In genomic region chr6:136169356-136169755, GRCh38 we compare ENCODE assay signal across 20 cellular contexts.
A peak's percentile ranks its signal among the peaks of the same experiment; 100 is the strongest.
DNase-seq lines count a peak whose midpoint lies in the region; ATAC-seq, FAIRE-seq and TF ChIP-seq lines count a peak whose summit lies in the region.
"Had no signal": no experiment of that assay in that cellular context is flagged by ENCODE, and none has a peak within 500 bp of the region (broad histone marks: within the 10 kb centered on the region; RNA-seq: fewer than 3 reads in every experiment).

No MANE protein-coding gene starts in this region.

- H3K4me1 ChIP-seq in HepG2 (ENCODE audit: insufficient read depth, low read length), result no peaks in the 10 kb centered on the region
- peaks cover 0 to 7% (median 3%) of the 10 kb centered on the region in 4 donors for H3K4me1 ChIP-seq in right lobe of liver
- H3K4me1 ChIP-seq in neural progenitor cell, result no peaks in the 10 kb centered on the region
- H3K4me1 ChIP-seq: BLaER1 treated with 17β-estradiol and CSF1 and Interleukin-3, amounts not matched to agents 10 nM and 100 nM had no signal

- no peaks in the 10 kb centered on the region for H3K79me2 ChIP-seq in HepG2 (ENCODE audit: insufficient read depth, low read length)
- no peaks in the 10 kb centered on the region for H3K79me2 ChIP-seq in neural progenitor cell (ENCODE audit: low read depth)

- H3K27me3 ChIP-seq in HepG2 (ENCODE audit: control insufficient read depth in 1 of 2, insufficient read depth in 2 of 2, low read length in 2 of 2) (no peaks in the 10 kb centered on the region), right lobe of liver (no peaks in the 10 kb centered on the region), neural progenitor cell (no peaks in the 10 kb centered on the region)
- H3K27me3 ChIP-seq: BLaER1 treated with 17β-estradiol and CSF1 and Interleukin-3, amounts not matched to agents 10 nM and 100 nM had no signal

- 2% methylated on average over 2 of the region's 2 CpGs for WGBS in HepG2 (ENCODE audit: low lambda C conversion rate)
- 95% methylated on average over 2 of the region's 2 CpGs for WGBS in right lobe of liver (ENCODE audit: insufficient coverage, low coverage, low lambda C conversion rate, missing lambda C conversion rate)

- H3K4me2 ChIP-seq in HepG2 (ENCODE audit: low read depth, low read length) (no peak overlapping the region), neural progenitor cell (no peak overlapping the region)
- H3K4me2 ChIP-seq: BLaER1 treated with 17β-estradiol and CSF1 and Interleukin-3, amounts not matched to agents 10 nM and 100 nM had no signal

- TF ChIP-seq POLR2A in HepG2 (IDR thresholded peaks at IDR 0.05; ENCODE audit: insufficient read depth in 1 of 2, low read depth in 2 of 2, low read length in 2 of 2), result no peak
- no peak for TF ChIP-seq POLR2A in right lobe of liver (IDR thresholded peaks at IDR 0.05)

- CTCF ChIA-PET in HepG2 (lab: Yijun Ruan, JAX; ENCODE audit: low intra/inter-chr PET ratio, low total read pairs), result no interaction called here
- CTCF ChIA-PET in activated CD4-positive, alpha-beta T cell treated with anti-CD3 and anti-CD28 coated beads for 36 hours (lab: Charles Lee), result no interaction called here

- TF ChIP-seq CTCF in HepG2 (CRISPR knock-in tag; IDR thresholded peaks at IDR 0.05) (no peak), right lobe of liver (IDR thresholded peaks at IDR 0.05) (no peak), neural progenitor cell (IDR thresholded peaks at IDR 0.05) (no peak)

- FAIRE-seq in HepG2 (lab: Jason Lieb, UNC), result no peak
- FAIRE-seq: GM12891 had no signal

- H3K4me1 Mint-ChIP-seq in activated CD4-positive, alpha-beta T cell treated with anti-CD3 and anti-CD28 coated beads for 36 hours, result peaks cover 6% of the 10 kb centered on the region
- H3K4me1 Mint-ChIP-seq in neural progenitor cell, result no peaks in the 10 kb centered on the region
- H3K4me1 Mint-ChIP-seq: B cell had no signal

- H3K36me3 ChIP-seq in HepG2 (replicated peaks in 1 of 2; ENCODE audit: control insufficient read depth in 1 of 2, insufficient read depth in 2 of 2, low read length in 2 of 2) (no peaks in the 10 kb centered on the region), right lobe of liver (no peaks in the 10 kb centered on the region), neural progenitor cell (no peaks in the 10 kb centered on the region)
- H3K36me3 ChIP-seq: BLaER1 treated with 17β-estradiol and CSF1 and Interleukin-3, amounts not matched to agents 10 nM and 100 nM had no signal

- no peak overlapping the region for H3K4me3 Mint-ChIP-seq in activated CD4-positive, alpha-beta T cell treated with anti-CD3 and anti-CD28 coated beads for 36 hours
- no peak overlapping the region for H3K4me3 Mint-ChIP-seq in neural progenitor cell
- H3K4me3 Mint-ChIP-seq: B cell; CD8-positive, alpha-beta T cell had no signal

- TF ChIP-seq EP300 in HepG2 (IDR thresholded peaks at IDR 0.05; ENCODE audit: low read depth in 2 of 2, low read length in 2 of 2) (no peak), HepG2 (CRISPR knock-in tag; IDR thresholded peaks at IDR 0.05; ENCODE audit: borderline replicate concordance) (no peak)

- ATAC-seq in HepG2 (no peak), right lobe of liver (no peak)
- no peak for ATAC-seq in activated CD4-positive, alpha-beta T cell treated with anti-CD3 and anti-CD28 coated beads for 36 hours
- ATAC-seq: CD8-positive, alpha-beta T cell had no signal

- TF ChIP-seq RAD21 in HepG2 (CRISPR knock-in tag; IDR thresholded peaks at IDR 0.05), result no peak

- no peak overlapping the region for H2AFZ ChIP-seq in HepG2 (ENCODE audit: low read length)
- H2AFZ ChIP-seq in neural progenitor cell (replicated peaks), result no peak overlapping the region
- H2AFZ ChIP-seq: GM23248 had no signal

- H3K27ac Mint-ChIP-seq in activated CD4-positive, alpha-beta T cell treated with anti-CD3 and anti-CD28 coated beads for 36 hours, result no peak overlapping the region
- H3K27ac Mint-ChIP-seq in neural progenitor cell, result no peak overlapping the region
- H3K27ac Mint-ChIP-seq: B cell; CD8-positive, alpha-beta T cell had no signal

- H3K9me3 ChIP-seq in HepG2 (ENCODE audit: low read length) (no peaks in the 10 kb centered on the region; the same call in 1 of the 2 replicates), right lobe of liver (no peaks in the 10 kb centered on the region), neural progenitor cell (ENCODE audit: low read depth) (no peaks in the 10 kb centered on the region)

- POLR2A ChIA-PET in HepG2 (lab: Yijun Ruan, JAX), result no interaction called here
- POLR2A ChIA-PET in activated CD4-positive, alpha-beta T cell treated with anti-CD3 and anti-CD28 coated beads for 36 hours (lab: Charles Lee), result no interaction called here

- no TSS peak for BruUV-seq in HepG2 (replicated peaks; lab: Mats Ljungman, UMichigan)

- H3K4me3 ChIP-seq in HepG2 (replicated peaks in 1 of 3; ENCODE audit: insufficient read depth in 1 of 3, low read depth in 2 of 3, low read length in 3 of 3) (no peak overlapping the region), right lobe of liver (no peak overlapping the region), neural progenitor cell (no peak overlapping the region)
- H3K4me3 ChIP-seq: BLaER1 treated with 17β-estradiol and CSF1 and Interleukin-3, amounts not matched to agents 10 nM and 100 nM; GM23248 had no signal

- no peaks in the 10 kb centered on the region for H3K27me3 Mint-ChIP-seq in activated CD4-positive, alpha-beta T cell treated with anti-CD3 and anti-CD28 coated beads for 36 hours
- H3K27me3 Mint-ChIP-seq in neural progenitor cell (ENCODE audit: insufficient read depth, low read depth), result no peaks in the 10 kb centered on the region
- H3K27me3 Mint-ChIP-seq: B cell had no signal

- intact Hi-C loops in HepG2 (cut with micrococcal nuclease; ENCODE audit: unreplicated experiment), result no loop called here
- intact Hi-C loops in right lobe of liver (cut with DNase I), result no loop called here
- intact Hi-C loops in activated CD4-positive, alpha-beta T cell treated with anti-CD3 and anti-CD28 coated beads for 36 hours (cut with DNase I, micrococcal nuclease), result no loop called here

- H3K36me3 Mint-ChIP-seq in activated CD4-positive, alpha-beta T cell treated with anti-CD3 and anti-CD28 coated beads for 36 hours (ENCODE audit: low read depth), result peaks cover 3% of the 10 kb centered on the region
- H3K36me3 Mint-ChIP-seq in neural progenitor cell, result no peaks in the 10 kb centered on the region

- no peaks in the 10 kb centered on the region for H3F3A ChIP-seq in neural progenitor cell (ENCODE audit: low read depth)

- H3K9ac ChIP-seq in HepG2 (ENCODE audit: insufficient read depth, low read depth, low read length) (no peak overlapping the region), neural progenitor cell (no peak overlapping the region)
- H3K9ac ChIP-seq: BLaER1 treated with 17β-estradiol and CSF1 and Interleukin-3, amounts not matched to agents 10 nM and 100 nM; GM23248 had no signal

- in situ Hi-C loops in HepG2 (cut with HindIII; ENCODE audit: extremely low pct_ligation_motif_present, low pct_unique_long_range_greater_than_20kb), result no loop called here

- H3K9me3 Mint-ChIP-seq in activated CD4-positive, alpha-beta T cell treated with anti-CD3 and anti-CD28 coated beads for 36 hours (ENCODE audit: low read depth), result peaks cover 7% of the 10 kb centered on the region
- no peaks in the 10 kb centered on the region for H3K9me3 Mint-ChIP-seq in neural progenitor cell

- no peak overlapping the region for H3K27ac ChIP-seq in HepG2 (ENCODE audit: extremely low read length, insufficient read depth, low read length)
- no peak overlapping the region for H3K27ac ChIP-seq in right lobe of liver
- no peak overlapping the region for H3K27ac ChIP-seq in neural progenitor cell
- H3K27ac ChIP-seq: BLaER1 treated with 17β-estradiol and CSF1 and Interleukin-3, amounts not matched to agents 10 nM and 100 nM; GM23248; HL-60 had no signal

- H4K20me1 ChIP-seq in HepG2 (ENCODE audit: insufficient read depth, low read length) (no peaks in the 10 kb centered on the region), neural progenitor cell (ENCODE audit: low read depth) (no peaks in the 10 kb centered on the region)
- H4K20me1 ChIP-seq: BLaER1 treated with 17β-estradiol and CSF1 and Interleukin-3, amounts not matched to agents 10 nM and 100 nM had no signal

- no peak for DNase-seq in HepG2 (ENCODE audit: low spot score)
- no peak for DNase-seq in right lobe of liver
- DNase-seq in NCI-H524 treated with DMSO at 0.1 percent for 48 hours (lab: John Stamatoyannopoulos, UW), result peak; percentile 98
- DNase-seq in SK-N-DZ (ENCODE audit: low spot score), result peak; percentile 83
- DNase-seq in activated CD4-positive, alpha-beta T cell treated with anti-CD3 and anti-CD28 coated beads for 36 hours, result no peak
- DNase-seq in neural progenitor cell (ENCODE audit: low spot score), result no peak
- no peak for DNase-seq in activated T-cell treated with anti-CD3 and anti-CD28 coated beads, Interleukin-2, amount 50 U/mL, for 1 hour
- DNase-seq: Calu3; CD8-positive, alpha-beta T cell; DMS 273 treated with DMSO at 0.1 percent for 48 hours; DMS53; DND-41; EL; GM23248; HCEC 1CT; IMR-90 had no signal

TF ChIP-seq in HepG2, 621 proteins besides CTCF, POLR2A, EP300 and RAD21:
- 0 out of 2 replicates have a peak, but pooled peaks have one; percentile 4 for TF ChIP-seq MNT (IDR thresholded peaks at IDR 0.05)
- TF ChIP-seq NFYC (CRISPR knock-in tag; IDR thresholded peaks at IDR 0.05), result no peak

Comparison
In these comparisons a context has a peak if more than half of its experiments do, and no peak if none do; other contexts are left out.
1. DNase-seq: peak in NCI-H524 treated with DMSO at 0.1 percent for 48 hours (single experiment) and SK-N-DZ (single experiment); none in HepG2 (single experiment), right lobe of liver (0 of 3), activated CD4-positive, alpha-beta T cell treated with anti-CD3 and anti-CD28 coated beads for 36 hours (single experiment), neural progenitor cell (single experiment) and activated T-cell treated with anti-CD3 and anti-CD28 coated beads, Interleukin-2, amount 50 U/mL, for 1 hour (single experiment).